Comparison of ENCODE assay signal across 10 cellular contexts in genomic region chr2:12430036-12430795, GRCh38.
DNase-seq lines count a peak whose midpoint lies in the region; ATAC-seq and TF ChIP-seq lines count a peak whose summit lies in the region.
"Had no signal": no experiment of that assay in that cellular context is flagged by ENCODE, and none has a peak within 500 bp of the region (broad histone marks: within the 10 kb centered on the region; RNA-seq: fewer than 3 reads in every experiment).

No MANE protein-coding gene starts in this region.

- no peak overlapping the region for H2AFZ ChIP-seq in HCT116 (ENCODE audit: low read depth, low read length, poor library complexity, severe bottlenecking)

- no peaks in the 10 kb centered on the region for H3K4me1 ChIP-seq in HCT116 (ENCODE audit: control insufficient read depth in 1 of 2, insufficient read depth in 2 of 2, low read length in 2 of 2)
- peaks cover 9% of the 10 kb centered on the region for H3K4me1 ChIP-seq in adipocyte (ENCODE audit: control insufficient read depth, insufficient read depth, low read length)
- peaks cover 0 to 11% of the 10 kb centered on the region in 2 donors for H3K4me1 ChIP-seq in left lung

- ATAC-seq in HCT116 (no peak), left lung (peak; percentile 49), GM21529 (IDR thresholded peaks at IDR 0.05; ENCODE audit: unreplicated experiment) (no peak), HG02981 (IDR thresholded peaks at IDR 0.05; ENCODE audit: unreplicated experiment) (no peak)

- H3K9me3 ChIP-seq in HCT116 (ENCODE audit: control insufficient read depth in 1 of 2, insufficient read depth in 1 of 2, low read depth in 1 of 2, low read length in 2 of 2), result no peaks in the 10 kb centered on the region
- H3K9me3 ChIP-seq in adipocyte (ENCODE audit: control insufficient read depth, low read length), result no peaks in the 10 kb centered on the region
- H3K9me3 ChIP-seq in left lung, result no peaks in the 10 kb centered on the region
- H3K9me3 ChIP-seq: esophagus muscularis mucosa had no signal

- H3K9me2 ChIP-seq in HCT116 (ENCODE audit: insufficient read depth), result no peaks in the 10 kb centered on the region

- no peak for TF ChIP-seq POLR2A in HCT116 (IDR thresholded peaks at IDR 0.05; ENCODE audit: borderline replicate concordance, extremely low read depth, insufficient read depth, insufficient read length)

- no peak overlapping the region for H3K4me2 ChIP-seq in HCT116 (ENCODE audit: low read length)

- intact Hi-C loops in HCT116 (cut with micrococcal nuclease) (loop anchor here (5.0 kb wide), 2 partner anchors 287 to 577 kb away; partner anchors contain the start of gene TRIB2), left lung (cut with DNase I) (no loop called here)

- no TSS peak for BruUV-seq in HCT116 (replicated peaks; lab: Mats Ljungman, UMichigan)

- 0 out of 2 replicates have a peak, but pooled peaks have one; percentile 4 for TF ChIP-seq RAD21 in HCT116 (IDR thresholded peaks at IDR 0.05; ENCODE audit: low read depth)

- H3K79me2 ChIP-seq in HCT116 (ENCODE audit: insufficient read depth, low read length), result no peaks in the 10 kb centered on the region

- H4K20me1 ChIP-seq in HCT116 (ENCODE audit: insufficient read depth), result no peaks in the 10 kb centered on the region

- TF ChIP-seq CTCF in HCT116 (IDR thresholded peaks at IDR 0.05 in 2 of 3, conservative IDR thresholded peaks at IDR 0.05 in 1 of 3; ENCODE audit: borderline replicate concordance in 1 of 3, insufficient read depth in 1 of 3, low read depth in 2 of 3, low read length in 2 of 3) (no peak), left lung (IDR thresholded peaks at IDR 0.05) (no peak)

- DNase-seq in AG20443 (ENCODE audit: low spot score), result peak; percentile 63
- DNase-seq in HCT116 (ENCODE audit: low read depth, low spot score), result no peak
- DNase-seq in adipocyte (ENCODE audit: low read depth), result peak; percentile 52
- no peak for DNase-seq in left lung
- no peak for DNase-seq in NCI-H2107 (lab: John Stamatoyannopoulos, UW)
- no peak for DNase-seq in NCI-H526 (lab: John Stamatoyannopoulos, UW)
- DNase-seq: SIG-M5 had no signal

- no peaks in the 10 kb centered on the region for H3K27me3 ChIP-seq in HCT116 (ENCODE audit: insufficient read depth, low read length)
- H3K27me3 ChIP-seq in adipocyte (replicated peaks; ENCODE audit: control insufficient read depth, insufficient read depth, low read length), result no peaks in the 10 kb centered on the region
- no peaks in the 10 kb centered on the region for H3K27me3 ChIP-seq in left lung
- H3K27me3 ChIP-seq: esophagus muscularis mucosa had no signal

- H3K4me3 ChIP-seq in HCT116 (replicated peaks in 1 of 2; ENCODE audit: low read depth in 1 of 2, low read length in 2 of 2) (no peak overlapping the region), adipocyte (ENCODE audit: low read length) (no peak overlapping the region), left lung (no peak overlapping the region)
- H3K4me3 ChIP-seq: esophagus muscularis mucosa had no signal

- no peaks in the 10 kb centered on the region for H3K36me3 ChIP-seq in HCT116 (ENCODE audit: control insufficient read depth in 1 of 2, insufficient read depth in 2 of 2, low read length in 2 of 2)
- H3K36me3 ChIP-seq in adipocyte (ENCODE audit: control insufficient read depth, insufficient read depth, low read length, severe bottlenecking), result no peaks in the 10 kb centered on the region
- no peaks in the 10 kb centered on the region for H3K36me3 ChIP-seq in left lung
- H3K36me3 ChIP-seq: esophagus muscularis mucosa had no signal

- CTCF ChIA-PET in HCT116 (lab: Charles Lee), result no interaction called here

- H3K27ac ChIP-seq in HCT116 (ENCODE audit: low read depth, low read length) (no peak overlapping the region), left lung (peak overlapping the region in 1 of 2 donors; percentile 62)

- POLR2A ChIA-PET in HCT116 (lab: Charles Lee), result no interaction called here

- RAD21 ChIA-PET in HCT116 (lab: Charles Lee; ENCODE audit: low non-redundant PET in 1 of 2, low total read pairs in 2 of 2, uncharacterized antibody in 2 of 2, unreplicated experiment in 2 of 2), result no interaction called here

- no peak overlapping the region for H3K9ac ChIP-seq in HCT116 (ENCODE audit: low read length)
- H3K9ac ChIP-seq in adipocyte (ENCODE audit: low read length), result no peak overlapping the region

TF ChIP-seq in HCT116, 20 proteins besides CTCF, POLR2A, EP300 and RAD21:
- TF ChIP-seq JUND (IDR thresholded peaks at IDR 0.05), result no peak
- TF ChIP-seq REST (IDR thresholded peaks at IDR 0.05; ENCODE audit: low read depth), result no peak
- no peak for TF ChIP-seq FOSL1 (IDR thresholded peaks at IDR 0.05; ENCODE audit: low read depth)
- TF ChIP-seq SRF (IDR thresholded peaks at IDR 0.05; ENCODE audit: low read depth), result no peak
- no peak for TF ChIP-seq ATF3 (IDR thresholded peaks at IDR 0.05)
- TF ChIP-seq SP1 (IDR thresholded peaks at IDR 0.05; ENCODE audit: low read depth), result no peak
- TF ChIP-seq ZNF274 (IDR thresholded peaks at IDR 0.05; ENCODE audit: low read depth, low read length), result no peak
- TF ChIP-seq MAX (IDR thresholded peaks at IDR 0.05), result no peak
- no peak for TF ChIP-seq EGR1 (IDR thresholded peaks at IDR 0.05; ENCODE audit: low read depth)
- no peak for TF ChIP-seq ELF1 (IDR thresholded peaks at IDR 0.05; ENCODE audit: borderline replicate concordance, low read depth)
- TF ChIP-seq SIN3A (IDR thresholded peaks at IDR 0.05; ENCODE audit: low read depth), result no peak
- no peak for TF ChIP-seq TCF7L2 (IDR thresholded peaks at IDR 0.05; ENCODE audit: borderline replicate concordance, extremely low read depth, insufficient read depth, insufficient read length)

Comparison
In these comparisons a context has a peak if more than half of its experiments do, and no peak if none do; other contexts are left out.
1. DNase-seq: peak in AG20443 (single experiment) and adipocyte (single experiment); none in HCT116 (single experiment), left lung (0 of 2), NCI-H2107 (single experiment) and NCI-H526 (0 of 2).